Comparison of ENCODE assay signal across 12 cellular contexts in genomic region chr15:63166219-63166618, GRCh38. TPM values are rescaled to one million over a fixed set of nuclear protein-coding genes. Genes with fewer than 3 reads are reported as not detected.
DNase-seq lines count a peak whose midpoint lies in the region; ATAC-seq and TF ChIP-seq lines count a peak whose summit lies in the region.
"Had no signal": no experiment of that assay in that cellular context is flagged by ENCODE, and none has a peak within 500 bp of the region (broad histone marks: within the 10 kb centered on the region; RNA-seq: fewer than 3 reads in every experiment).

No MANE protein-coding gene starts in this region.

- H3K9me3 ChIP-seq in IMR-90 (ENCODE audit: control insufficient read depth, insufficient read depth, low read length): no peaks in the 10 kb centered on the region

- H3K18ac ChIP-seq in IMR-90 (ENCODE audit: low read depth, low read length): peak overlapping the region; percentile 57

- peak; percentile 17 for DNase-seq in GM03348 (ENCODE audit: low spot score)
- no peak for DNase-seq in IMR-90
- peak; percentile 14 for DNase-seq in SKM-1 (lab: John Stamatoyannopoulos, UW; ENCODE audit: unreplicated experiment)
- peak; percentile 48 for DNase-seq in iris pigment epithelial cell (ENCODE audit: low read depth)
- DNase-seq in activated CD4-positive, alpha-beta T cell treated with anti-CD3 and anti-CD28 coated beads, Interleukin-2, amount 10 ng/mL, durations not matched to agents 24 days and 14 days: no peak
- no peak for DNase-seq in DMS53 (lab: John Stamatoyannopoulos, UW)
- DNase-seq: activated CD4-positive, alpha-beta T cell treated with anti-CD3 and anti-CD28 coated beads, Interleukin-2, amount 50 U/mL, for 48 hours; amygdala; naive B cell had no signal

- H4K5ac ChIP-seq in IMR-90 (ENCODE audit: low read depth, low read length): peak overlapping the region; percentile 38; the same call in 1 of the 2 replicates

- no peak overlapping the region for H3K27ac ChIP-seq in IMR-90 (ENCODE audit: insufficient read depth, low read length)

- no TSS peak for BruUV-seq in IMR-90 (replicated peaks; lab: Mats Ljungman, UMichigan)

- in situ Hi-C loops in IMR-90 (cut with MboI; ENCODE audit: low sequenced_read_pairs): loop anchor here (25.0 kb wide), 1 partner anchor 246 kb away; no protein-coding TSS in a partner anchor

- H3K14ac ChIP-seq in IMR-90 (replicated peaks; ENCODE audit: low read depth, low read length): no peak overlapping the region

- no peaks in the 10 kb centered on the region for H3K36me3 Mint-ChIP-seq in activated CD4-positive, alpha-beta T cell treated with anti-CD3 and anti-CD28 coated beads, Interleukin-2, amount 10 ng/mL, durations not matched to agents 24 days and 14 days (ENCODE audit: low read depth)
- H3K36me3 Mint-ChIP-seq: naive B cell; stimulated activated memory B cell treated with anti-CD40 and anti-IgM and Interleukin-4, amounts not matched to agents 10 μg/mL and 1 μg/mL and 100 μg/mL, for 72 hours had no signal

- H2AK5ac ChIP-seq in IMR-90 (ENCODE audit: low read depth, low read length): no peak overlapping the region

- 0 out of 2 replicates have a peak, but pooled peaks have one; percentile 11 for TF ChIP-seq CTCF in IMR-90 (conservative IDR thresholded peaks at IDR 0.05; ENCODE audit: low read depth, low read length)

- H2BK15ac ChIP-seq in IMR-90 (ENCODE audit: low read depth, low read length): peak overlapping the region; percentile 76; the same call in 2 of the 3 replicates

- H3K27ac Mint-ChIP-seq in activated CD4-positive, alpha-beta T cell treated with anti-CD3 and anti-CD28 coated beads, Interleukin-2, amount 10 ng/mL, durations not matched to agents 24 days and 14 days: no peak overlapping the region
- H3K27ac Mint-ChIP-seq: stimulated activated memory B cell treated with anti-CD40 and anti-IgM and Interleukin-4, amounts not matched to agents 10 μg/mL and 1 μg/mL and 100 μg/mL, for 72 hours had no signal

- H3K36me3 ChIP-seq in IMR-90 (ENCODE audit: control insufficient read depth, insufficient read depth, low read length): no peaks in the 10 kb centered on the region

- H3K4ac ChIP-seq in IMR-90 (ENCODE audit: low read depth, low read length): peak overlapping the region; percentile 12

- no peak overlapping the region for H3K9ac ChIP-seq in IMR-90 (ENCODE audit: low read depth, low read length)

- TF ChIP-seq RAD21 in IMR-90 (IDR thresholded peaks at IDR 0.05; ENCODE audit: low read length): no peak

- H3K27me3 Mint-ChIP-seq in activated CD4-positive, alpha-beta T cell treated with anti-CD3 and anti-CD28 coated beads, Interleukin-2, amount 10 ng/mL, durations not matched to agents 24 days and 14 days: peaks cover 5% of the 10 kb centered on the region
- H3K27me3 Mint-ChIP-seq: naive B cell; stimulated activated memory B cell treated with anti-CD40 and anti-IgM and Interleukin-4, amounts not matched to agents 10 μg/mL and 1 μg/mL and 100 μg/mL, for 72 hours had no signal

- H2AK9ac ChIP-seq in IMR-90 (replicated peaks; ENCODE audit: low read depth, low read length, poor library complexity): no peak overlapping the region

- peaks cover 9% of the 10 kb centered on the region for H3K4me1 ChIP-seq in IMR-90 (ENCODE audit: control insufficient read depth, insufficient read depth, low read length)

- dilution Hi-C loops in IMR-90 (cut with HindIII; ENCODE audit: low sequenced_read_pairs, unreplicated experiment): no loop called here

- no CpG with 5 or more reads among the region's 2 CpGs for WGBS in IMR-90 (ENCODE audit: extremely low coverage in 2 of 2, insufficient read length in 1 of 2), 2 experiments

- TF ChIP-seq POLR2A in IMR-90 (IDR thresholded peaks at IDR 0.05; ENCODE audit: low read depth, low read length): no peak

- peaks cover 6% of the 10 kb centered on the region for H3K4me1 Mint-ChIP-seq in activated CD4-positive, alpha-beta T cell treated with anti-CD3 and anti-CD28 coated beads, Interleukin-2, amount 10 ng/mL, durations not matched to agents 24 days and 14 days

- H3K4me3 Mint-ChIP-seq in activated CD4-positive, alpha-beta T cell treated with anti-CD3 and anti-CD28 coated beads, Interleukin-2, amount 10 ng/mL, durations not matched to agents 24 days and 14 days: no peak overlapping the region
- H3K4me3 Mint-ChIP-seq: naive B cell; stimulated activated memory B cell treated with anti-CD40 and anti-IgM and Interleukin-4, amounts not matched to agents 10 μg/mL and 1 μg/mL and 100 μg/mL, for 72 hours had no signal

- no peaks in the 10 kb centered on the region for H3K79me1 ChIP-seq in IMR-90 (ENCODE audit: low read depth in 1 of 2, low read length in 2 of 2)

- intact Hi-C loops in IMR-90 (cut with micrococcal nuclease): no loop called here
- intact Hi-C loops in activated CD4-positive, alpha-beta T cell treated with anti-CD3 and anti-CD28 coated beads, Interleukin-2, amount 10 ng/mL, durations not matched to agents 24 days and 14 days (cut with micrococcal nuclease): no loop called here

- H3K4me3 ChIP-seq in IMR-90 (ENCODE audit: insufficient read depth, low read depth, low read length): no peak overlapping the region

- H3K9me1 ChIP-seq in IMR-90 (ENCODE audit: insufficient read depth, low read length): no peaks in the 10 kb centered on the region

- H3K9me3 Mint-ChIP-seq in activated CD4-positive, alpha-beta T cell treated with anti-CD3 and anti-CD28 coated beads, Interleukin-2, amount 10 ng/mL, durations not matched to agents 24 days and 14 days: no peaks in the 10 kb centered on the region
- H3K9me3 Mint-ChIP-seq: naive B cell; stimulated activated memory B cell treated with anti-CD40 and anti-IgM and Interleukin-4, amounts not matched to agents 10 μg/mL and 1 μg/mL and 100 μg/mL, for 72 hours had no signal

- CTCF ChIA-PET in IMR-90 (lab: Yijun Ruan, JAX): interaction anchor here (0.6 to 1.5 kb wide), 2 partner anchors 65 to 220 kb away, joined by 3 to 5 read pairs; no protein-coding TSS in a partner anchor

- ATAC-seq in IMR-90 (ENCODE audit: low read depth): no peak
- ATAC-seq in HG03460 (IDR thresholded peaks at IDR 0.05; ENCODE audit: unreplicated experiment): no peak
- ATAC-seq in HG02763 (IDR thresholded peaks at IDR 0.05; ENCODE audit: unreplicated experiment): no peak
- ATAC-seq: stimulated activated memory B cell treated with anti-CD40 and anti-IgM and Interleukin-4, amounts not matched to agents 10 μg/mL and 1 μg/mL and 100 μg/mL, for 72 hours had no signal

- H3K56ac ChIP-seq in IMR-90 (ENCODE audit: extremely low read depth, insufficient read depth, low read length): no peak overlapping the region

- no peak overlapping the region for H2BK20ac ChIP-seq in IMR-90 (ENCODE audit: low read depth, low read length)

- POLR2A ChIA-PET in IMR-90 (lab: Charles Lee; ENCODE audit: unreplicated experiment): no interaction called here

- H2BK120ac ChIP-seq in IMR-90 (ENCODE audit: low read depth, low read length): peak overlapping the region; percentile 45

- H2BK5ac ChIP-seq in IMR-90 (ENCODE audit: low read depth, low read length, poor library complexity, severe bottlenecking): peak overlapping the region; percentile 40

- no peaks in the 10 kb centered on the region for H3K27me3 ChIP-seq in IMR-90 (ENCODE audit: control insufficient read depth, insufficient read depth, low read length)

- 0 out of 4 replicates have a peak overlapping the region, but pooled peaks of 1 of the 2 experiments have one; percentile 1 for H4K8ac ChIP-seq in IMR-90 (ENCODE audit: low read depth in 2 of 2, low read length in 2 of 2)

- H4K91ac ChIP-seq in IMR-90 (ENCODE audit: insufficient read depth, low read depth, low read length): peak overlapping the region; percentile 14; the same call in 1 of the 2 replicates

- H3K4me2 ChIP-seq in IMR-90 (ENCODE audit: low read depth, low read length): no peak overlapping the region

- no peak overlapping the region for H2AFZ ChIP-seq in IMR-90 (replicated peaks; ENCODE audit: low read length, poor library complexity)

- H3K23ac ChIP-seq in IMR-90 (ENCODE audit: low read depth, low read length): no peak overlapping the region

- H4K20me1 ChIP-seq in IMR-90 (ENCODE audit: insufficient read depth, low read length): no peaks in the 10 kb centered on the region

TF ChIP-seq in IMR-90, 13 proteins besides CTCF, POLR2A, EP300 and RAD21 (continues in another document):
- TF ChIP-seq MXI1 (IDR thresholded peaks at IDR 0.05; ENCODE audit: borderline replicate concordance, low read depth, low read length): no peak
- no peak for TF ChIP-seq RFX5 (IDR thresholded peaks at IDR 0.05; ENCODE audit: low read depth, low read length)
- no peak for TF ChIP-seq BHLHE40 (IDR thresholded peaks at IDR 0.05; ENCODE audit: low read depth, low read length)
- TF ChIP-seq MAZ (IDR thresholded peaks at IDR 0.05; ENCODE audit: borderline replicate concordance, low read depth, low read length): no peak
- TF ChIP-seq RCOR1 (IDR thresholded peaks at IDR 0.05; ENCODE audit: insufficient replicate concordance, low read length): no peak
- no peak for TF ChIP-seq NFE2L2 (IDR thresholded peaks at IDR 0.05; ENCODE audit: low read depth, low read length)
- TF ChIP-seq FOS (IDR thresholded peaks at IDR 0.05; ENCODE audit: low read depth, low read length): no peak

RNA-seq across cellular contexts. Expression of gene RPS27L, which starts 8.9 kb away (rescaled TPM):
- total RNA-seq in IMR-90 (2012; rRNA removed): 53.1 and 64.7 TPM in 2 replicates
- polyA plus RNA-seq in IMR-90 (2012; rRNA removed): 302 and 361 TPM in 2 replicates
- polyA plus RNA-seq in IMR-90 (2012; cell fraction: cytosol; rRNA removed): 13.0 and 33.3 TPM in 2 replicates
- polyA plus RNA-seq in IMR-90 (2012; cell fraction: nucleus; rRNA removed; ENCODE audit: low replicate concordance): 11.4 and 110 TPM in 2 replicates
- 167 and 179 TPM in 2 replicates for total RNA-seq in activated CD4-positive, alpha-beta T cell treated with anti-CD3 and anti-CD28 coated beads, Interleukin-2, amount 10 ng/mL, durations not matched to agents 24 days and 14 days

RNA-seq across cellular contexts. Expression of gene RAB8B, which starts 23.2 kb away (rescaled TPM):
- total RNA-seq in IMR-90 (2012; rRNA removed): 29.4 and 66.4 TPM in 2 replicates
- 19.4 and 24.6 TPM in 2 replicates for polyA plus RNA-seq in IMR-90 (2012; rRNA removed)
- 1.6 and 2.2 TPM in 2 replicates for polyA plus RNA-seq in IMR-90 (2012; cell fraction: cytosol; rRNA removed)
- 0.63 and 7.6 TPM in 2 replicates for polyA plus RNA-seq in IMR-90 (2012; cell fraction: nucleus; rRNA removed; ENCODE audit: low replicate concordance)
- total RNA-seq in activated CD4-positive, alpha-beta T cell treated with anti-CD3 and anti-CD28 coated beads, Interleukin-2, amount 10 ng/mL, durations not matched to agents 24 days and 14 days: 186 and 187 TPM in 2 replicates

RNA-seq across cellular contexts. Expression of gene LACTB, which starts 44.6 kb away (rescaled TPM):
- total RNA-seq in IMR-90 (2012; rRNA removed): 12.9 and 41.7 TPM in 2 replicates
- polyA plus RNA-seq in IMR-90 (2012; rRNA removed): 31.0 and 32.7 TPM in 2 replicates
- 11.5 and 15.9 TPM in 2 replicates for polyA plus RNA-seq in IMR-90 (2012; cell fraction: cytosol; rRNA removed)
- 11.3 and 22.6 TPM in 2 replicates for polyA plus RNA-seq in IMR-90 (2012; cell fraction: nucleus; rRNA removed; ENCODE audit: low replicate concordance)
- 15.7 and 18.1 TPM in 2 replicates for total RNA-seq in activated CD4-positive, alpha-beta T cell treated with anti-CD3 and anti-CD28 coated beads, Interleukin-2, amount 10 ng/mL, durations not matched to agents 24 days and 14 days

Comparison
In these comparisons a context has a peak if more than half of its experiments do, and no peak if none do; other contexts are left out.
1. DNase-seq: peak in GM03348 (single experiment), SKM-1 (single experiment) and iris pigment epithelial cell (single experiment); none in IMR-90 (single experiment), activated CD4-positive, alpha-beta T cell treated with anti-CD3 and anti-CD28 coated beads, Interleukin-2, amount 10 ng/mL, durations not matched to agents 24 days and 14 days (single experiment) and DMS53 (single experiment).